In the genomic region with DNA sequence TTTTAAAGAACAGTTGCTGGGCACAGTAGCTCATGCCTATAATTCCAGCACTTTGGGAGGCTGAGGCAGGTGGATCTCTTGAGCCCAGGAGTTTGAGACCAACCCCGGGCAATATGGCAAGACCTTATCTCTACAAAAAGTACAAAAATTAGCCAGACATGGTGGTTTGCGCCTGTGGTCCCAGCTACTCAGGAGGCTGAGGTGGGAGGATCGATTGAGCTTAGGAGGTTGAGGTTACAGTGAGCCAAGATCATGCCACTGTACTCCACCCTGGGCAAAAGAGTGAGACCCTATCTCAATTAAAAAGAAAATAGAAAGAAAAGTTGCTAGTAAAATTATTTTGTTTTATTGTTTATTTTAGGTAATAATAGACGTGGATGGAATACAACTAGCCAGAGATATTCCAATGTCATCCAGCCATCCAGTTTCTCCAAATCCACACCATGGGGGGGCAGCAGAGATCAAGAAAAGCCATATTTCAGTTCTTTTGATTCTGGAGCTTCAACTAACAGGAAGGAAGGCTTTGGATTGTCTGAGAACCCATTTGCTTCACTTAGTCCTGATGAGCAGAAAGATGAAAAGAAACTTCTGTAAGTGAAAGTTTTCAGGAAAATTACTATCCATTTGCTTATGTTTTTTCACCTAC, we compare ENCODE assay signal across 8 cellular contexts. TPM values are rescaled to one million over a fixed set of nuclear protein-coding genes. Genes with fewer than 3 reads are reported as not detected.
DNase-seq lines count a peak whose midpoint lies in the region; ATAC-seq and TF ChIP-seq lines count a peak whose summit lies in the region.

No MANE protein-coding gene starts in this region.

- no peaks in the 10 kb centered on the region for H3K9me3 Mint-ChIP-seq in activated T-helper 17 cell treated with anti-CD3 and anti-CD28 coated beads, Interleukin-2, amount 50 U/mL, for 72 hours

- H3K9me3 ChIP-seq in ascending aorta, result no peaks in the 10 kb centered on the region

- H3K4me1 Mint-ChIP-seq in activated T-helper 17 cell treated with anti-CD3 and anti-CD28 coated beads, Interleukin-2, amount 50 U/mL, for 72 hours, result no peaks in the 10 kb centered on the region

- DNase-seq in stimulated activated CD4-positive, alpha-beta T cell treated with anti-CD3 and anti-CD28 coated beads, Interleukin-15, amount 100 ng/mL, for 24 hours, result peak; percentile 23
- DNase-seq in stimulated activated CD4-positive, alpha-beta T cell treated with anti-CD3 and anti-CD28 coated beads, Interleukin-2, amount 100 ng/mL, for 48 hours, result no peak
- peak; percentile 14 for DNase-seq in NCI-H1694 (lab: John Stamatoyannopoulos, UW)
- no peak for DNase-seq in ascending aorta (ENCODE audit: low spot score in 2 of 2)
- peak; percentile 57 for DNase-seq in kidney tubule cell (ENCODE audit: low spot score)

- H3K36me3 ChIP-seq in ascending aorta, result peaks cover 18 to 35% of the 10 kb centered on the region in 2 donors

- peaks cover 3 to 15% of the 10 kb centered on the region in 2 donors for H3K4me1 ChIP-seq in ascending aorta

- H3K27me3 ChIP-seq in ascending aorta, result no peaks in the 10 kb centered on the region

- no peak overlapping the region for H3K4me3 ChIP-seq in ascending aorta

- H3K27me3 Mint-ChIP-seq in activated T-helper 17 cell treated with anti-CD3 and anti-CD28 coated beads, Interleukin-2, amount 50 U/mL, for 72 hours, result no peaks in the 10 kb centered on the region

- peaks cover 70% of the 10 kb centered on the region for H3K36me3 Mint-ChIP-seq in activated T-helper 17 cell treated with anti-CD3 and anti-CD28 coated beads, Interleukin-2, amount 50 U/mL, for 72 hours (ENCODE audit: low read depth)

- H3K27ac ChIP-seq in ascending aorta, result no peak overlapping the region

- intact Hi-C loops in ascending aorta (cut with DNase I), result loop anchor here (5.0 to 10.0 kb wide), 2 partner anchors 500 to 1758 kb away; a partner anchor contains a TSS

- no peak overlapping the region for H3K4me3 Mint-ChIP-seq in activated T-helper 17 cell treated with anti-CD3 and anti-CD28 coated beads, Interleukin-2, amount 50 U/mL, for 72 hours

- TF ChIP-seq CTCF in ascending aorta (IDR thresholded peaks at IDR 0.05), result peak in 2 of 3 experiments; percentile 42 to 60

- no peak for ATAC-seq in HG03139 (IDR thresholded peaks at IDR 0.05; ENCODE audit: unreplicated experiment)
- ATAC-seq in activated T-helper 17 cell treated with anti-CD3 and anti-CD28 coated beads, Interleukin-2, amount 50 U/mL, for 72 hours (replicated peaks), result no peak
- no peak for ATAC-seq in GM21381 (IDR thresholded peaks at IDR 0.05; ENCODE audit: unreplicated experiment)

- no peak overlapping the region for H3K27ac Mint-ChIP-seq in activated T-helper 17 cell treated with anti-CD3 and anti-CD28 coated beads, Interleukin-2, amount 50 U/mL, for 72 hours

RNA-seq across cellular contexts. Expression of a gene that starts 3.0 kb away (rescaled TPM):
- 16.7 TPM for total RNA-seq in ascending aorta
- 10 to 100 TPM; 24.7 to 48.1 TPM for total RNA-seq in activated T-helper 17 cell treated with anti-CD3 and anti-CD28 coated beads, Interleukin-2, amount 50 U/mL, for 72 hours

Comparison
In these comparisons a context has a peak if more than half of its experiments do, and no peak if none do; other contexts are left out.
1. DNase-seq: peak in stimulated activated CD4-positive, alpha-beta T cell treated with anti-CD3 and anti-CD28 coated beads, Interleukin-15, amount 100 ng/mL, for 24 hours (single experiment), NCI-H1694 (single experiment) and kidney tubule cell (single experiment); none in stimulated activated CD4-positive, alpha-beta T cell treated with anti-CD3 and anti-CD28 coated beads, Interleukin-2, amount 100 ng/mL, for 48 hours (0 of 2) and ascending aorta (0 of 2).